23 cellular contexts compared by ENCODE assay signal in genomic region chr3:5678248-5678647, GRCh38.
DNase-seq lines count a peak whose midpoint lies in the region; ATAC-seq, FAIRE-seq and TF ChIP-seq lines count a peak whose summit lies in the region.
"Had no signal": no experiment of that assay in that cellular context is flagged by ENCODE, and none has a peak within 500 bp of the region (broad histone marks: within the 10 kb centered on the region; RNA-seq: fewer than 3 reads in every experiment).

No MANE protein-coding gene starts in this region.

- no peaks in the 10 kb centered on the region for H3K79me2 ChIP-seq in GM12878 (ENCODE audit: control insufficient read depth, insufficient read depth, low read length)

- no peak overlapping the region for H2AFZ ChIP-seq in GM12878 (ENCODE audit: control insufficient read depth, low read depth, low read length)

- no peak for TF ChIP-seq EP300 in GM12878 (IDR thresholded peaks at IDR 0.05; ENCODE audit: borderline replicate concordance in 1 of 2, control insufficient read depth in 1 of 2, low read depth in 2 of 2, low read length in 2 of 2)

- H3K9me3 ChIP-seq in GM12878 (replicated peaks; ENCODE audit: control insufficient read depth, insufficient read depth, low read length) (no peaks in the 10 kb centered on the region), SJCRH30 (replicated peaks) (no peaks in the 10 kb centered on the region)
- H3K9me3 ChIP-seq: BE2C had no signal

- no peak overlapping the region for H3K9ac ChIP-seq in GM12878 (ENCODE audit: control insufficient read depth, insufficient read depth, low read length)
- H3K9ac ChIP-seq: BLaER1 had no signal

- no peak overlapping the region for H3K27ac ChIP-seq in GM12878 (ENCODE audit: control insufficient read depth, insufficient read depth)
- no peak overlapping the region for H3K27ac ChIP-seq in SJCRH30
- H3K27ac ChIP-seq: BLaER1 had no signal

- ATAC-seq in HG02852 (IDR thresholded peaks at IDR 0.05; ENCODE audit: unreplicated experiment) (peak; percentile 63), GM12878 (no peak), GM18520 (IDR thresholded peaks at IDR 0.05; ENCODE audit: unreplicated experiment) (no peak)

- TF ChIP-seq POLR2A in GM12892 (IDR thresholded peaks at IDR 0.05; ENCODE audit: low read depth, low read length) (no peak), GM12878 (IDR thresholded peaks at IDR 0.05; ENCODE audit: low read depth, low read length) (no peak)

- H3K4me1 ChIP-seq in GM12878 (ENCODE audit: control insufficient read depth, insufficient read depth, low read length), result no peaks in the 10 kb centered on the region
- no peaks in the 10 kb centered on the region for H3K4me1 ChIP-seq in SJCRH30
- H3K4me1 ChIP-seq: BE2C, BLaER1 had no signal

- RAD21 ChIA-PET in GM12878 (lab: Charles Lee; ENCODE audit: unreplicated experiment), result no interaction called here

- intact Hi-C loops in GM12878 (cut with micrococcal nuclease; ENCODE audit: unreplicated experiment), result no loop called here

- FAIRE-seq in GM12892 (lab: Jason Lieb, UNC), result peak; percentile 48
- no peak for FAIRE-seq in GM12878 (lab: Jason Lieb, UNC)
- FAIRE-seq: A204.1, G401.6, GM19239 had no signal

- H3K36me3 ChIP-seq in GM12878 (ENCODE audit: control insufficient read depth in 2 of 2, insufficient read depth in 2 of 2, low read length in 1 of 2) (no peaks in the 10 kb centered on the region), SJCRH30 (no peaks in the 10 kb centered on the region)
- H3K36me3 ChIP-seq: BE2C, BLaER1 had no signal

- H3K4me3 ChIP-seq in GM12878 (no peak overlapping the region), SJCRH30 (no peak overlapping the region)
- H3K4me3 ChIP-seq: BLaER1 had no signal

- in situ Hi-C loops in GM12878 (cut with MboI), result no loop called here

- H4K20me1 ChIP-seq in GM12878 (ENCODE audit: control insufficient read depth, insufficient read depth), result no peaks in the 10 kb centered on the region
- H4K20me1 ChIP-seq: BLaER1 had no signal

- no peak for DNase-seq in GM12892 (ENCODE audit: insufficient read length)
- no peak for DNase-seq in GM12878 (ENCODE audit: low read depth, low spot score)
- no peak for DNase-seq in SJCRH30
- DNase-seq in pons (ENCODE audit: low spot score), result no peak
- DNase-seq: 8988T; ACHN; BE2C; C1 segment of cervical spinal cord; CD4-positive, alpha-beta memory T cell; CD4-positive, CD25-positive, alpha-beta regulatory T cell; CD8-positive, alpha-beta memory T cell; COR-L47; DMS 273 treated with DMSO at 0.1 percent for 48 hours; DMS153; DMS53; DMS79 treated with DMSO at 0.1 percent for 48 hours; GF-D8 had no signal

- POLR2A ChIA-PET in GM12878 (lab: Charles Lee), result no interaction called here

- SMC1A ChIA-PET in GM12878 (lab: Charles Lee; ENCODE audit: uncharacterized antibody, unreplicated experiment), result no interaction called here

- TF ChIP-seq CTCF in GM12878 (IDR thresholded peaks at IDR 0.05 in 2 of 3, conservative IDR thresholded peaks at IDR 0.05 in 1 of 3; ENCODE audit: control insufficient read depth in 2 of 3, extremely low read depth in 1 of 3, insufficient read depth in 1 of 3, low read depth in 3 of 3, low read length in 3 of 3), result no peak

- CTCF ChIA-PET in GM12878 (lab: Yijun Ruan, JAX), result no interaction called here

- no TSS peak for BruUV-seq in GM12878 (replicated peaks; lab: Mats Ljungman, UMichigan)

- TF ChIP-seq RAD21 in GM12878 (IDR thresholded peaks at IDR 0.05; ENCODE audit: insufficient read depth, low read depth, low read length), result no peak

- H3K4me2 ChIP-seq in GM12878 (ENCODE audit: control insufficient read depth, insufficient read depth), result no peak overlapping the region
- H3K4me2 ChIP-seq: BLaER1 had no signal

- H3K27me3 ChIP-seq in GM12878 (replicated peaks in 1 of 2; ENCODE audit: control insufficient read depth in 2 of 2, insufficient read depth in 2 of 2, low read length in 1 of 2) (no peaks in the 10 kb centered on the region), SJCRH30 (no peaks in the 10 kb centered on the region)
- H3K27me3 ChIP-seq: BE2C, BLaER1 had no signal

- WGBS in GM12878 (ENCODE audit: insufficient coverage, insufficient replicate concordance, low lambda C conversion rate, missing lambda C conversion rate), result 48% methylated on average over 2 of the region's 2 CpGs

TF ChIP-seq in GM12878, 131 proteins besides CTCF, POLR2A, EP300 and RAD21:
- TF ChIP-seq, protein P1, sequence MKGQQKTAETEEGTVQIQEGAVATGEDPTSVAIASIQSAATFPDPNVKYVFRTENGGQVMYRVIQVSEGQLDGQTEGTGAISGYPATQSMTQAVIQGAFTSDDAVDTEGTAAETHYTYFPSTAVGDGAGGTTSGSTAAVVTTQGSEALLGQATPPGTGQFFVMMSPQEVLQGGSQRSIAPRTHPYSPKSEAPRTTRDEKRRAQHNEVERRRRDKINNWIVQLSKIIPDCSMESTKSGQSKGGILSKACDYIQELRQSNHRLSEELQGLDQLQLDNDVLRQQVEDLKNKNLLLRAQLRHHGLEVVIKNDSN (IDR thresholded peaks at IDR 0.05; ENCODE audit: borderline replicate concordance, extremely low read length, insufficient read depth, low read depth, low read length), result no peak
- TF ChIP-seq ZNF384 (IDR thresholded peaks at IDR 0.05; ENCODE audit: borderline replicate concordance, low read depth, low read length), result no peak
- TF ChIP-seq MEF2A (IDR thresholded peaks at IDR 0.05; ENCODE audit: insufficient read depth, low read depth, low read length), result 0 out of 2 replicates have a peak, but pooled peaks have one; percentile 44
- peak; percentile 61 for TF ChIP-seq JUNB (IDR thresholded peaks at IDR 0.05)
- TF ChIP-seq BRCA1 (IDR thresholded peaks at IDR 0.05; ENCODE audit: low read depth, low read length), result no peak
- peak; percentile 69; the same call in 1 of the 2 replicates for TF ChIP-seq NFIC (IDR thresholded peaks at IDR 0.05; ENCODE audit: low read depth, low read length)
- TF ChIP-seq BMI1 (IDR thresholded peaks at IDR 0.05; ENCODE audit: borderline replicate concordance), result no peak
- TF ChIP-seq, protein P2, sequence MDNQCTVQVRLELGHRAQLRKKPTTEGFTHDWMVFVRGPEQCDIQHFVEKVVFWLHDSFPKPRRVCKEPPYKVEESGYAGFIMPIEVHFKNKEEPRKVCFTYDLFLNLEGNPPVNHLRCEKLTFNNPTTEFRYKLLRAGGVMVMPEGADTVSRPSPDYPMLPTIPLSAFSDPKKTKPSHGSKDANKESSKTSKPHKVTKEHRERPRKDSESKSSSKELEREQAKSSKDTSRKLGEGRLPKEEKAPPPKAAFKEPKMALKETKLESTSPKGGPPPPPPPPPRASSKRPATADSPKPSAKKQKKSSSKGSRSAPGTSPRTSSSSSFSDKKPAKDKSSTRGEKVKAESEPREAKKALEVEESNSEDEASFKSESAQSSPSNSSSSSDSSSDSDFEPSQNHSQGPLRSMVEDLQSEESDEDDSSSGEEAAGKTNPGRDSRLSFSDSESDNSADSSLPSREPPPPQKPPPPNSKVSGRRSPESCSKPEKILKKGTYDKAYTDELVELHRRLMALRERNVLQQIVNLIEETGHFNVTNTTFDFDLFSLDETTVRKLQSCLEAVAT (IDR thresholded peaks at IDR 0.05), result no peak
- no peak for TF ChIP-seq TBL1XR1 (IDR thresholded peaks at IDR 0.05; ENCODE audit: low read depth, low read length)
- no peak for TF ChIP-seq TCF7 (IDR thresholded peaks at IDR 0.05; ENCODE audit: borderline replicate concordance)
- no peak for TF ChIP-seq POLR2AphosphoS5 (IDR thresholded peaks at IDR 0.05; ENCODE audit: low read length)
- 0 out of 2 replicates have a peak, but pooled peaks have one; percentile 31 for TF ChIP-seq ATF2 (IDR thresholded peaks at IDR 0.05; ENCODE audit: low read length)
- TF ChIP-seq RUNX3 (IDR thresholded peaks at IDR 0.05; ENCODE audit: low read length), result peak; percentile 28
- TF ChIP-seq PAX8 (IDR thresholded peaks at IDR 0.05), result no peak
